In genomic region chr14:45089813-45090212, GRCh38 we compare ENCODE assay signal across 9 cellular contexts. TPM values are rescaled to one million over a fixed set of nuclear protein-coding genes. Genes with fewer than 3 reads are reported as not detected.
DNase-seq lines count a peak whose midpoint lies in the region; ATAC-seq and TF ChIP-seq lines count a peak whose summit lies in the region.
"Had no signal": no experiment of that assay in that cellular context is flagged by ENCODE, and none has a peak within 500 bp of the region (broad histone marks: within the 10 kb centered on the region; RNA-seq: fewer than 3 reads in every experiment).

No MANE protein-coding gene starts in this region.

- no peak for TF ChIP-seq CTCF in DND-41 (IDR thresholded peaks at IDR 0.05; ENCODE audit: borderline replicate concordance, extremely low read depth, low read length, poor library complexity, severe bottlenecking)
- no peak for TF ChIP-seq CTCF in upper lobe of right lung (IDR thresholded peaks at IDR 0.05)

- H3K27me3 Mint-ChIP-seq in central memory CD8-positive, alpha-beta T cell: no peaks in the 10 kb centered on the region

- peak overlapping the region; percentile 20; the same call in 1 of the 2 replicates for H3K4me2 ChIP-seq in DND-41 (ENCODE audit: insufficient read depth, low read length)

- peaks cover 81% of the 10 kb centered on the region for H3K4me1 Mint-ChIP-seq in central memory CD8-positive, alpha-beta T cell

- DNase-seq in DND-41: no peak
- no peak for DNase-seq in central memory CD8-positive, alpha-beta T cell (ENCODE audit: low spot score in 2 of 2)
- DNase-seq in NCI-H1092 (lab: John Stamatoyannopoulos, UW): no peak
- no peak for DNase-seq in upper lobe of right lung
- no peak for DNase-seq in iPS-NIHi11 (ENCODE audit: low spot score)
- no peak for DNase-seq in NCI-H2081 treated with DMSO at 0.1 percent for 48 hours (lab: John Stamatoyannopoulos, UW)

- H3K4me3 ChIP-seq in DND-41 (ENCODE audit: low read depth in 1 of 2, low read length in 2 of 2) (no peak overlapping the region), upper lobe of right lung (no peak overlapping the region)
- H3K4me3 ChIP-seq: SJSA1 had no signal

- H4K20me1 ChIP-seq in DND-41 (ENCODE audit: insufficient read depth, low read length): peaks cover 69% of the 10 kb centered on the region

- intact Hi-C loops in upper lobe of right lung (cut with DNase I): no loop called here

- no peak overlapping the region for H2AFZ ChIP-seq in DND-41 (ENCODE audit: low read depth, low read length)

- H3K36me3 Mint-ChIP-seq in central memory CD8-positive, alpha-beta T cell (ENCODE audit: insufficient read depth): peaks cover 12% of the 10 kb centered on the region

- H3K27ac ChIP-seq in DND-41 (ENCODE audit: low read length) (no peak overlapping the region), upper lobe of right lung (no peak overlapping the region)
- H3K27ac ChIP-seq: SJSA1 had no signal

- H3K9me3 ChIP-seq in DND-41 (ENCODE audit: insufficient read depth, low read length, severe bottlenecking): no peaks in the 10 kb centered on the region
- no peaks in the 10 kb centered on the region for H3K9me3 ChIP-seq in upper lobe of right lung
- H3K9me3 ChIP-seq: SJSA1 had no signal

- H3K27me3 ChIP-seq in DND-41 (ENCODE audit: insufficient read depth, low read length, poor library complexity) (no peaks in the 10 kb centered on the region), upper lobe of right lung (no peaks in the 10 kb centered on the region)
- H3K27me3 ChIP-seq: SJSA1 had no signal

- peaks cover 99% of the 10 kb centered on the region for H3K79me2 ChIP-seq in DND-41 (ENCODE audit: insufficient read depth, low read length)

- H3K9me3 Mint-ChIP-seq in central memory CD8-positive, alpha-beta T cell: no peaks in the 10 kb centered on the region

- H3K4me1 ChIP-seq in DND-41 (ENCODE audit: insufficient read depth, low read length) (peaks cover 37% of the 10 kb centered on the region), upper lobe of right lung (peaks cover 28% of the 10 kb centered on the region)

- H3K27ac Mint-ChIP-seq in central memory CD8-positive, alpha-beta T cell (ENCODE audit: low read depth): peak overlapping the region; percentile 46

- ATAC-seq in DND-41 (ENCODE audit: insufficient read depth, low read depth): no peak
- peak; percentile 54 for ATAC-seq in GM19372 (IDR thresholded peaks at IDR 0.05; ENCODE audit: low read depth, unreplicated experiment)
- ATAC-seq in HG03378 (IDR thresholded peaks at IDR 0.05; ENCODE audit: unreplicated experiment): peak; percentile 87
- peak; percentile 45 for ATAC-seq in central memory CD8-positive, alpha-beta T cell (replicated peaks; ENCODE audit: extremely low read depth, poor library complexity, severe bottlenecking)
- ATAC-seq in upper lobe of right lung: no peak

- no peak overlapping the region for H3K4me3 Mint-ChIP-seq in central memory CD8-positive, alpha-beta T cell

- no peak overlapping the region for H3K9ac ChIP-seq in DND-41 (ENCODE audit: low read depth, low read length)

- H3K36me3 ChIP-seq in DND-41 (ENCODE audit: insufficient read depth, low read length) (peaks cover 17% of the 10 kb centered on the region), upper lobe of right lung (peaks cover 1% of the 10 kb centered on the region)

RNA-seq across cellular contexts. Expression of gene PRPF39, which starts 5.9 kb away (rescaled TPM):
- total RNA-seq in upper lobe of right lung: 31.3 TPM

RNA-seq across cellular contexts. Expression of gene FKBP3, which starts 44.5 kb away (rescaled TPM):
- total RNA-seq in upper lobe of right lung: 33.0 TPM

RNA-seq across cellular contexts. Expression of gene FANCM, which starts 45.9 kb away (rescaled TPM):
- 3.1 TPM for total RNA-seq in upper lobe of right lung

Comparison
In these comparisons a context has a peak if more than half of its experiments do, and no peak if none do; other contexts are left out.
1. ATAC-seq: peak in GM19372 (single experiment), HG03378 (single experiment) and central memory CD8-positive, alpha-beta T cell (single experiment); none in DND-41 (single experiment) and upper lobe of right lung (single experiment).